In the genomic region with DNA sequence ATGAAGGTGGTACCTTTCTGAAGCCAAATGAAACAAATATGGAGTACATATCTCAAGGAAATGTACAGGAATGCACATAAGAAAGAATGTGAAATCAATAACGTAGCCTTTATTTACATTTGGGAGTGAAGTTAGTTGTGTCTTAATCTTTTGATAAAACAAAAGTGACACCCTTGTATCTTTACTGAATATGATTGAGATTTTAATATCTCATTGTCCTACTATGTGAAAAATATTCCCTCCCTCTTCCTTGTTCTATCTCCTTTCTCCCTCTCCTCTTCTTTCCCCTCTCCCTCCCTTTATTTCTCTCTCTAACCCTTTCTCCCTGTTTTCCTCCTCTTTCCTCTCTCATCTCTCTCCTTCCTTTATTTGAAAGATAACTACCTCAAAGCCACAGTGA, we compare ENCODE assay signal across 29 cellular contexts.
"Had no signal": no experiment of that assay in that cellular context is flagged by ENCODE, and none has a peak within 500 bp of the region (broad histone marks: within the 10 kb centered on the region; RNA-seq: fewer than 3 reads in every experiment).

No MANE protein-coding gene starts in this region.

- ATAC-seq: effector memory CD8-positive, alpha-beta T cell; esophagus mucosa; foreskin keratinocyte; gastrocnemius medialis; gastroesophageal sphincter; heart left ventricle; heart right ventricle had no signal

- H3K4me3 Mint-ChIP-seq: dendritic cell treated with granulocyte-macrophage colony-stimulating factor and Interleukin-4, amounts not matched to agents 40 ng/mL and 50 ng/mL, for 4 days; effector memory CD8-positive, alpha-beta T cell; endodermal cell had no signal

- H3K27ac ChIP-seq: colonic mucosa, coronary artery, dorsolateral prefrontal cortex, epithelial cell of prostate, esophagus muscularis mucosa, esophagus squamous epithelium, foreskin keratinocyte, gastrocnemius medialis, gastroesophageal sphincter, heart left ventricle, heart right ventricle had no signal

- H3K27ac Mint-ChIP-seq: dendritic cell treated with granulocyte-macrophage colony-stimulating factor and Interleukin-4, amounts not matched to agents 40 ng/mL and 50 ng/mL, for 4 days; endodermal cell had no signal

- H3K27me3 ChIP-seq: colonic mucosa, dorsolateral prefrontal cortex, esophagus muscularis mucosa, esophagus squamous epithelium, foreskin keratinocyte, gastrocnemius medialis, gastroesophageal sphincter, heart left ventricle, heart right ventricle had no signal

- H3K27me3 Mint-ChIP-seq: dendritic cell treated with granulocyte-macrophage colony-stimulating factor and Interleukin-4, amounts not matched to agents 40 ng/mL and 50 ng/mL, for 4 days; effector memory CD8-positive, alpha-beta T cell had no signal

- DNase-seq: colonic mucosa; cortex of kidney; dermis blood vessel endothelial cell; dorsolateral prefrontal cortex; effector CD4-positive, alpha-beta T cell; effector CD8-positive, alpha-beta T cell; effector memory CD4-positive, alpha-beta T cell; effector memory CD8-positive, alpha-beta T cell; endodermal cell; erythroblast; esophagus squamous epithelium; foreskin fibroblast; foreskin keratinocyte; foreskin melanocyte; gastrocnemius medialis; glutamatergic neuron; head of caudate nucleus; heart left ventricle; heart right ventricle had no signal

- H3K4me1 ChIP-seq: colonic mucosa, esophagus muscularis mucosa, esophagus squamous epithelium, foreskin keratinocyte, gastrocnemius medialis, gastroesophageal sphincter, heart left ventricle, heart right ventricle had no signal

- H3K4me3 ChIP-seq: colonic mucosa, coronary artery, dorsolateral prefrontal cortex, esophagus muscularis mucosa, esophagus squamous epithelium, gastrocnemius medialis, gastroesophageal sphincter, heart left ventricle, heart right ventricle had no signal

- FAIRE-seq: colon, endometrium, endothelial cell of umbilical vein, frontal cortex had no signal

- H3K4me1 Mint-ChIP-seq: endodermal cell had no signal

- H3K9me3 ChIP-seq: colonic mucosa, esophagus muscularis mucosa, esophagus squamous epithelium, gastrocnemius medialis, gastroesophageal sphincter, heart left ventricle, heart right ventricle had no signal

- H3K9me3 Mint-ChIP-seq: endodermal cell had no signal

- H3K36me3 ChIP-seq: colonic mucosa, esophagus muscularis mucosa, esophagus squamous epithelium, gastrocnemius medialis, gastroesophageal sphincter, heart left ventricle, heart right ventricle had no signal
